ENCODE assay signal across 35 cellular contexts in genomic region chr4:178174756-178175155, GRCh38.
"Had no signal": no experiment of that assay in that cellular context is flagged by ENCODE, and none has a peak within 500 bp of the region (broad histone marks: within the 10 kb centered on the region; RNA-seq: fewer than 3 reads in every experiment).

No MANE protein-coding gene starts in this region.

- H3K27ac ChIP-seq: adrenal gland, body of pancreas, cardiac muscle cell, colonic mucosa, gastrocnemius medialis, heart left ventricle, WERI-Rb-1 had no signal

- DNase-seq: activated B cell treated with CpG ODN at 0.5 μM for 24 hours; activated CD4-positive, alpha-beta T cell treated with anti-CD3 and anti-CD28 coated beads for 48 hours; activated CD4-positive, alpha-beta T cell treated with anti-CD3 and anti-CD28 coated beads, Interleukin-2, amount 50 U/mL, for 1 hour; activated CD4-positive, alpha-beta T cell treated with anti-CD3 and anti-CD28 coated beads, Interleukin-2, amount 50 U/mL, for 48 hours; activated CD8-positive, alpha-beta memory T cell treated with anti-CD3 and anti-CD28 coated beads for 24 hours; activated CD8-positive, alpha-beta T cell treated with anti-CD3 and anti-CD28 coated beads for 36 hours; activated effector memory CD4-positive, alpha-beta T cell treated with anti-CD3 and anti-CD28 coated beads, Interleukin-2, amount 50 U/mL, for 16 hours; activated naive CD4-positive, alpha-beta T cell treated with anti-CD3 and anti-CD28 coated beads for 36 hours; activated naive CD8-positive, alpha-beta T cell treated with anti-CD3 and anti-CD28 coated beads for 36 hours; activated naive CD8-positive, alpha-beta T cell treated with anti-CD3 and anti-CD28 coated beads, Interleukin-2, amount 50 U/mL, for 24 hours; activated T-cell treated with anti-CD3 and anti-CD28 coated beads, Interleukin-2, amount 50 U/mL, for 4 hours; adrenal gland; amygdala; aorta; body of pancreas; central memory CD4-positive, alpha-beta T cell; cerebellar nuclear complex; colonic mucosa; effector CD8-positive, alpha-beta T cell; foreskin fibroblast; gastrocnemius medialis; glutamatergic neuron; heart left ventricle; hypothalamus; T1000; WERI-Rb-1 had no signal

- H3K9me3 Mint-ChIP-seq: activated naive CD4-positive, alpha-beta T cell treated with anti-CD3 and anti-CD28 coated beads for 36 hours; activated naive CD4-positive, alpha-beta T cell treated with anti-CD3 and anti-CD28 coated beads, Interleukin-2, amount 50 U/mL, for 24 hours; activated naive CD8-positive, alpha-beta T cell treated with anti-CD3 and anti-CD28 coated beads, Interleukin-2, amount 50 U/mL, for 24 hours; activated T-cell treated with anti-CD3 and anti-CD28 coated beads, Interleukin-2, amount 50 U/mL, for 4 hours; activated T-helper 1 cell treated with anti-CD3 and anti-CD28 coated beads, Interleukin-12 subunit alpha, Interleukin-12 subunit beta, Interleukin-2, Interleukin-4 antibody, amounts not matched to agents 30 ng/mL and 10 ng/mL and 1 ng/mL, durations not matched to agents 14 hours and 24 hours and 36 hours; activated T-helper 2 cell treated with anti-CD3 and anti-CD28 coated beads, Interferon-gamma antibody, Interleukin-2, Interleukin-4, amounts not matched to agents 10 μg/mL and 5 μg/mL and 100 μg/mL, durations not matched to agents 14 hours and 24 hours and 36 hours; T-helper 2 cell treated with Interferon-gamma antibody and Interleukin-4, amounts not matched to agents 5 μg/mL and 100 μg/mL, for 36 hours had no signal

- H3K36me3 ChIP-seq: adrenal gland, cardiac muscle cell, colonic mucosa, gastrocnemius medialis, heart left ventricle, WERI-Rb-1 had no signal

- H3K27me3 Mint-ChIP-seq: activated B cell treated with CpG ODN at 0.5 μM for 24 hours; activated CD8-positive, alpha-beta T cell treated with anti-CD3 and anti-CD28 coated beads for 36 hours; activated naive CD4-positive, alpha-beta T cell treated with anti-CD3 and anti-CD28 coated beads, Interleukin-2, amount 50 U/mL, for 24 hours; activated naive CD8-positive, alpha-beta T cell treated with anti-CD3 and anti-CD28 coated beads for 36 hours; activated naive CD8-positive, alpha-beta T cell treated with anti-CD3 and anti-CD28 coated beads, Interleukin-2, amount 50 U/mL, for 24 hours had no signal

- H3K27ac Mint-ChIP-seq: activated B cell treated with CpG ODN at 0.5 μM for 24 hours; activated CD8-positive, alpha-beta T cell treated with anti-CD3 and anti-CD28 coated beads for 36 hours; activated naive CD4-positive, alpha-beta T cell treated with anti-CD3 and anti-CD28 coated beads for 36 hours; activated naive CD4-positive, alpha-beta T cell treated with anti-CD3 and anti-CD28 coated beads, Interleukin-2, amount 50 U/mL, for 24 hours; activated naive CD8-positive, alpha-beta T cell treated with anti-CD3 and anti-CD28 coated beads for 36 hours; activated naive CD8-positive, alpha-beta T cell treated with anti-CD3 and anti-CD28 coated beads, Interleukin-2, amount 50 U/mL, for 24 hours; activated T-helper 1 cell treated with anti-CD3 and anti-CD28 coated beads, Interleukin-12 subunit alpha, Interleukin-12 subunit beta, Interleukin-2, Interleukin-4 antibody, amounts not matched to agents 30 ng/mL and 10 ng/mL and 1 ng/mL, durations not matched to agents 14 hours and 24 hours and 36 hours; activated T-helper 2 cell treated with anti-CD3 and anti-CD28 coated beads, Interferon-gamma antibody, Interleukin-2, Interleukin-4, amounts not matched to agents 10 μg/mL and 5 μg/mL and 100 μg/mL, durations not matched to agents 14 hours and 24 hours and 36 hours; T-helper 2 cell treated with Interferon-gamma antibody and Interleukin-4, amounts not matched to agents 5 μg/mL and 100 μg/mL, for 36 hours had no signal

- FAIRE-seq: endometrium, endothelial cell of umbilical vein had no signal

- H3K4me3 Mint-ChIP-seq: activated B cell treated with CpG ODN at 0.5 μM for 24 hours; activated CD8-positive, alpha-beta T cell treated with anti-CD3 and anti-CD28 coated beads for 36 hours; activated naive CD4-positive, alpha-beta T cell treated with anti-CD3 and anti-CD28 coated beads for 36 hours; activated naive CD4-positive, alpha-beta T cell treated with anti-CD3 and anti-CD28 coated beads, Interleukin-2, amount 50 U/mL, for 24 hours; activated naive CD8-positive, alpha-beta T cell treated with anti-CD3 and anti-CD28 coated beads for 36 hours; activated naive CD8-positive, alpha-beta T cell treated with anti-CD3 and anti-CD28 coated beads, Interleukin-2, amount 50 U/mL, for 24 hours; activated T-cell treated with anti-CD3 and anti-CD28 coated beads, Interleukin-2, amount 50 U/mL, for 4 hours; activated T-helper 1 cell treated with anti-CD3 and anti-CD28 coated beads, Interleukin-12 subunit alpha, Interleukin-12 subunit beta, Interleukin-2, Interleukin-4 antibody, amounts not matched to agents 30 ng/mL and 10 ng/mL and 1 ng/mL, durations not matched to agents 14 hours and 24 hours and 36 hours; T-helper 2 cell treated with Interferon-gamma antibody and Interleukin-4, amounts not matched to agents 5 μg/mL and 100 μg/mL, for 36 hours had no signal

- H3K36me3 Mint-ChIP-seq: activated naive CD4-positive, alpha-beta T cell treated with anti-CD3 and anti-CD28 coated beads, Interleukin-2, amount 50 U/mL, for 24 hours; activated naive CD8-positive, alpha-beta T cell treated with anti-CD3 and anti-CD28 coated beads for 36 hours had no signal

- H3K4me3 ChIP-seq: adrenal gland, body of pancreas, cardiac muscle cell, colonic mucosa, gastrocnemius medialis, heart left ventricle had no signal

- H3K4me1 Mint-ChIP-seq: activated B cell treated with CpG ODN at 0.5 μM for 24 hours; activated naive CD4-positive, alpha-beta T cell treated with anti-CD3 and anti-CD28 coated beads, Interleukin-2, amount 50 U/mL, for 24 hours; activated naive CD8-positive, alpha-beta T cell treated with anti-CD3 and anti-CD28 coated beads for 36 hours; activated naive CD8-positive, alpha-beta T cell treated with anti-CD3 and anti-CD28 coated beads, Interleukin-2, amount 50 U/mL, for 24 hours had no signal

- H3K9me3 ChIP-seq: adrenal gland, body of pancreas, colonic mucosa, gastrocnemius medialis had no signal

- H3K27me3 ChIP-seq: adrenal gland, body of pancreas, cardiac muscle cell, colonic mucosa, gastrocnemius medialis, heart left ventricle had no signal

- ATAC-seq: activated CD4-positive, CD25-positive, alpha-beta regulatory T cell treated with anti-CD3 and anti-CD28 coated beads, Interleukin-2, amount 50 U/mL, for 24 hours; activated CD8-positive, alpha-beta T cell treated with anti-CD3 and anti-CD28 coated beads for 36 hours; activated naive CD8-positive, alpha-beta T cell treated with anti-CD3 and anti-CD28 coated beads, Interleukin-2, amount 50 U/mL, for 24 hours; activated T-cell treated with anti-CD3 and anti-CD28 coated beads, Interleukin-2, amount 50 U/mL, for 4 hours; body of pancreas; esophagus mucosa; gastrocnemius medialis had no signal

- H3K4me1 ChIP-seq: adrenal gland, body of pancreas, colonic mucosa, gastrocnemius medialis, heart left ventricle had no signal
